ENCODE assay signal across 23 cellular contexts in genomic region chr9:75226403-75227139, GRCh38.
"Had no signal": no experiment of that assay in that cellular context is flagged by ENCODE, and none has a peak within 500 bp of the region (broad histone marks: within the 10 kb centered on the region; RNA-seq: fewer than 3 reads in every experiment).

No MANE protein-coding gene starts in this region.

- H3K27me3 ChIP-seq: gastrocnemius medialis, heart right ventricle, left lung, right atrium auricular region, sigmoid colon, suprapubic skin, thyroid gland, upper lobe of left lung, uterus had no signal

- DNase-seq: effector memory CD4-positive, alpha-beta T cell; gastrocnemius medialis; heart right ventricle; hypothalamus; islet precursor cell; left lung; lower lobe of right lung; natural killer cell; posterior cingulate gyrus; sigmoid colon; stimulated activated CD4-positive, alpha-beta T cell treated with anti-CD3 and anti-CD28 coated beads, Interleukin-12 subunit alpha, Interleukin-12 subunit beta, amount 100 ng/mL, for 4 hours; stimulated activated naive CD4-positive, alpha-beta T cell treated with Interleukin-2 at 50 U/mL for 16 hours; thyroid gland; upper lobe of left lung; uterus had no signal

- H3K4me3 Mint-ChIP-seq: memory B cell, mesothelial cell of epicardium, natural killer cell, neural crest cell had no signal

- H3K4me1 ChIP-seq: gastrocnemius medialis, heart right ventricle, left lung, right atrium auricular region, upper lobe of left lung, uterus had no signal

- H3K4me3 ChIP-seq: gastrocnemius medialis, heart right ventricle, left lung, lower lobe of right lung, right atrium auricular region, sigmoid colon, skin epidermis, suprapubic skin, thyroid gland, upper lobe of left lung, uterus had no signal

- FAIRE-seq: endometrium had no signal

- H3K9me3 ChIP-seq: suprapubic skin, thyroid gland, uterus had no signal

- H3K27me3 Mint-ChIP-seq: memory B cell had no signal

- H3K36me3 ChIP-seq: gastrocnemius medialis, heart right ventricle, lower lobe of right lung, right atrium auricular region, sigmoid colon, suprapubic skin, thyroid gland, upper lobe of left lung, uterus had no signal

- H3K27ac ChIP-seq: gastrocnemius medialis, heart right ventricle, left lung, lower lobe of right lung, right atrium auricular region, sigmoid colon, skin epidermis, suprapubic skin, thyroid gland, upper lobe of left lung, uterus had no signal

- H3K27ac Mint-ChIP-seq: memory B cell, mesothelial cell of epicardium, natural killer cell had no signal

- H3K4me1 Mint-ChIP-seq: memory B cell, neural crest cell had no signal

- ATAC-seq: esophagus mucosa, gastrocnemius medialis, heart right ventricle, left lung, lower lobe of right lung, natural killer cell had no signal
